1 cellular context compared by ENCODE assay signal in genomic region chr3:13419356-13420050, GRCh38.
TF ChIP-seq lines count a peak whose summit lies in the region.

No MANE protein-coding gene starts in this region.

TF ChIP-seq in GM12878, 131 proteins besides CTCF, POLR2A, EP300 and RAD21 (continued from another document):
- TF ChIP-seq ZNF687 (IDR thresholded peaks at IDR 0.05) = peak; percentile 42; the same call in 1 of the 2 replicates
- TF ChIP-seq ZNF592 (IDR thresholded peaks at IDR 0.05) = no peak
- no peak for TF ChIP-seq RUNX3 (IDR thresholded peaks at IDR 0.05; ENCODE audit: low read length)
- TF ChIP-seq IRF5 (IDR thresholded peaks at IDR 0.05; ENCODE audit: borderline replicate concordance) = no peak
- no peak for TF ChIP-seq RBBP5 (conservative IDR thresholded peaks at IDR 0.05)
- 0 out of 2 replicates have a peak, but pooled peaks have one; percentile 1 for TF ChIP-seq TAF1 (IDR thresholded peaks at IDR 0.05; ENCODE audit: borderline replicate concordance, low read depth, low read length)
- peak; percentile 47 for TF ChIP-seq HDAC6 (IDR thresholded peaks at IDR 0.05; ENCODE audit: unreplicated experiment)
- TF ChIP-seq ZNF207 (IDR thresholded peaks at IDR 0.05; ENCODE audit: borderline replicate concordance) = no peak
- TF ChIP-seq SMAD5 (IDR thresholded peaks at IDR 0.05; ENCODE audit: low read depth) = 0 out of 2 replicates have a peak, but pooled peaks have one; percentile 40
- 0 out of 2 replicates have a peak, but pooled peaks have one; percentile 68 for TF ChIP-seq CHD1 (IDR thresholded peaks at IDR 0.05; ENCODE audit: low read depth, low read length)
- TF ChIP-seq ELK1 (IDR thresholded peaks at IDR 0.05; ENCODE audit: low read depth, low read length) = no peak
- TF ChIP-seq RELA (IDR thresholded peaks at IDR 0.05; ENCODE audit: borderline replicate concordance, partially characterized antibody) = no peak
- TF ChIP-seq NR2C2 (IDR thresholded peaks at IDR 0.05; ENCODE audit: borderline replicate concordance, control insufficient read depth, insufficient read length, low read depth) = no peak
- peak; percentile 26; the same call in 1 of the 2 replicates for TF ChIP-seq RB1 (IDR thresholded peaks at IDR 0.05; ENCODE audit: borderline replicate concordance)
- no peak for TF ChIP-seq E2F4 (IDR thresholded peaks at IDR 0.05; ENCODE audit: low read depth, low read length)
- no peak for TF ChIP-seq SKIL (IDR thresholded peaks at IDR 0.05; ENCODE audit: low read depth, poor library complexity, severe bottlenecking)
- TF ChIP-seq SREBF2 (IDR thresholded peaks at IDR 0.05; ENCODE audit: low read length) = no peak
- no peak for TF ChIP-seq YBX1 (IDR thresholded peaks at IDR 0.05)
- 0 out of 2 replicates have a peak, but pooled peaks have one; percentile 67 for TF ChIP-seq YY1 (IDR thresholded peaks at IDR 0.05; ENCODE audit: low read depth, low read length)
- TF ChIP-seq USF1 (IDR thresholded peaks at IDR 0.05; ENCODE audit: borderline replicate concordance, extremely low read length, insufficient read depth, low read depth, low read length) = no peak
- TF ChIP-seq ZSCAN29 (IDR thresholded peaks at IDR 0.05) = 0 out of 2 replicates have a peak, but pooled peaks have one; percentile 22
- peak; percentile 87; the same call in 1 of the 2 replicates for TF ChIP-seq LARP7 (IDR thresholded peaks at IDR 0.05)
- TF ChIP-seq HDGF (IDR thresholded peaks at IDR 0.05) = 0 out of 2 replicates have a peak, but pooled peaks have one; percentile 5
- peak; percentile 19; the same call in 1 of the 2 replicates for TF ChIP-seq SPI1 (IDR thresholded peaks at IDR 0.05; ENCODE audit: borderline replicate concordance, insufficient read depth, low read depth, low read length)
- no peak for TF ChIP-seq BMI1 (IDR thresholded peaks at IDR 0.05; ENCODE audit: borderline replicate concordance)
